In genomic region chr4:15322016-15322415, GRCh38 we compare ENCODE assay signal across 26 cellular contexts.
"Had no signal": no experiment of that assay in that cellular context is flagged by ENCODE, and none has a peak within 500 bp of the region (broad histone marks: within the 10 kb centered on the region; RNA-seq: fewer than 3 reads in every experiment).

No MANE protein-coding gene starts in this region.

- DNase-seq: activated CD4-positive, alpha-beta T cell treated with anti-CD3 and anti-CD28 coated beads, Interleukin-2, amount 10 ng/mL, durations not matched to agents 24 days and 14 days; activated CD4-positive, alpha-beta T cell treated with anti-CD3 and anti-CD28 coated beads, Interleukin-2, amount 50 U/mL, for 4 hours; activated CD8-positive, alpha-beta T cell treated with anti-CD3 and anti-CD28 coated beads for 36 hours; activated effector memory CD4-positive, alpha-beta T cell treated with anti-CD3 and anti-CD28 coated beads, Interleukin-2, amount 50 U/mL, for 16 hours; activated naive CD4-positive, alpha-beta T cell treated with Interleukin-2 at 50 U/mL for 16 hours; activated naive CD8-positive, alpha-beta T cell treated with anti-CD3 and anti-CD28 coated beads, Interleukin-2, amount 10 ng/mL, durations not matched to agents 7 days and 5 days; activated T-cell treated with anti-CD3 and anti-CD28 coated beads, Interleukin-2, amount 50 U/mL, for 1 hour; activated T-cell treated with anti-CD3 and anti-CD28 coated beads, Interleukin-2, amount 50 U/mL, for 72 hours; amygdala; caudate nucleus; NCI-H1092 treated with DMSO at 0.1 percent for 48 hours; NCI-H1417; NCI-H146; NCI-H187; NCI-H2029 treated with DMSO at 0.1 percent for 48 hours; NCI-H2107; NCI-H2171 treated with DMSO at 0.1 percent for 48 hours; NCI-H226; NCI-H510A; NCI-H526; NCI-H748 treated with DMSO at 0.1 percent for 48 hours; NK-92 treated with Interleukin-12 subunit alpha and Interleukin-12 subunit beta, amount 100 ng/mL, for 24 hours; PC-9; Right ventricle myocardium superior; SW 1271 had no signal

- H3K4me3 ChIP-seq: PC-9 had no signal

- ATAC-seq: activated CD8-positive, alpha-beta T cell treated with anti-CD3 and anti-CD28 coated beads for 36 hours; activated T-cell treated with anti-CD3 and anti-CD28 coated beads, Interleukin-2, amount 50 U/mL, for 72 hours; activated T-helper 17 cell treated with anti-CD3 and anti-CD28 coated beads, Interleukin-2, amount 50 U/mL, for 72 hours had no signal

- H3K27ac ChIP-seq: PC-9 had no signal
